In genomic region chr19:14416743-14417214, GRCh38 we compare ENCODE assay signal across 10 cellular contexts. TPM values are rescaled to one million over a fixed set of nuclear protein-coding genes. Genes with fewer than 3 reads are reported as not detected.
A peak's percentile ranks its signal among the peaks of the same experiment; 100 is the strongest.
DNase-seq lines count a peak whose midpoint lies in the region; ATAC-seq and TF ChIP-seq lines count a peak whose summit lies in the region.
"Had no signal": no experiment of that assay in that cellular context is flagged by ENCODE, and none has a peak within 500 bp of the region (broad histone marks: within the 10 kb centered on the region; RNA-seq: fewer than 3 reads in every experiment).

No MANE protein-coding gene starts in this region.

- no peak for TF ChIP-seq CTCF in progenitor cell of endocrine pancreas (IDR thresholded peaks at IDR 0.05; ENCODE audit: unreplicated experiment)

- peak overlapping the region; percentile 82 for H3K4me3 Mint-ChIP-seq in activated CD4-positive, alpha-beta T cell treated with anti-CD3 and anti-CD28 coated beads for 36 hours
- H3K4me3 Mint-ChIP-seq in central memory CD8-positive, alpha-beta T cell: peak overlapping the region; percentile 88
- peak overlapping the region; percentile 59 for H3K4me3 Mint-ChIP-seq in progenitor cell of endocrine pancreas (ENCODE audit: low read depth)

- DNase-seq in activated CD4-positive, alpha-beta T cell treated with anti-CD3 and anti-CD28 coated beads for 36 hours: no peak
- DNase-seq in activated CD4-positive, alpha-beta T cell treated with anti-CD3 and anti-CD28 coated beads for 48 hours: no peak
- DNase-seq in NCI-H69 (lab: John Stamatoyannopoulos, UW) (peak; percentile 14), progenitor cell of endocrine pancreas (ENCODE audit: low spot score, unreplicated experiment) (no peak), NCI-H2029 (lab: John Stamatoyannopoulos, UW) (no peak)
- DNase-seq in central memory CD8-positive, alpha-beta T cell (ENCODE audit: low spot score in 2 of 2): no peak
- no peak for DNase-seq in stimulated activated CD4-positive, alpha-beta T cell treated with anti-CD3 and anti-CD28 coated beads, Interleukin-1b, Interleukin-23, amount 100 ng/mL, for 48 hours
- DNase-seq: activated CD4-positive, alpha-beta T cell treated with anti-CD3 and anti-CD28 coated beads, Interleukin-2, amount 50 U/mL, for 4 hours had no signal

- CTCF ChIA-PET in activated CD4-positive, alpha-beta T cell treated with anti-CD3 and anti-CD28 coated beads for 36 hours (lab: Charles Lee): interaction anchor here (1.1 to 2.1 kb wide), 2 partner anchors 11 to 62 kb away, joined by 4 to 11 read pairs; no protein-coding TSS in a partner anchor

- H3K4me1 Mint-ChIP-seq in activated CD4-positive, alpha-beta T cell treated with anti-CD3 and anti-CD28 coated beads for 36 hours: peaks cover 46% of the 10 kb centered on the region
- peaks cover 60% of the 10 kb centered on the region for H3K4me1 Mint-ChIP-seq in central memory CD8-positive, alpha-beta T cell
- H3K4me1 Mint-ChIP-seq in progenitor cell of endocrine pancreas (ENCODE audit: low read depth): peaks cover 12% of the 10 kb centered on the region

- H3K9me3 Mint-ChIP-seq in activated CD4-positive, alpha-beta T cell treated with anti-CD3 and anti-CD28 coated beads for 36 hours (ENCODE audit: low read depth): no peaks in the 10 kb centered on the region
- no peaks in the 10 kb centered on the region for H3K9me3 Mint-ChIP-seq in central memory CD8-positive, alpha-beta T cell
- no peaks in the 10 kb centered on the region for H3K9me3 Mint-ChIP-seq in progenitor cell of endocrine pancreas (ENCODE audit: low read depth)

- peak overlapping the region; percentile 90 for H3K27ac Mint-ChIP-seq in activated CD4-positive, alpha-beta T cell treated with anti-CD3 and anti-CD28 coated beads for 36 hours
- peak overlapping the region; percentile 98 for H3K27ac Mint-ChIP-seq in central memory CD8-positive, alpha-beta T cell (ENCODE audit: low read depth)
- peak overlapping the region; percentile 63 for H3K27ac Mint-ChIP-seq in progenitor cell of endocrine pancreas

- peaks cover 57% of the 10 kb centered on the region for H3K36me3 Mint-ChIP-seq in activated CD4-positive, alpha-beta T cell treated with anti-CD3 and anti-CD28 coated beads for 36 hours (ENCODE audit: low read depth)
- H3K36me3 Mint-ChIP-seq in central memory CD8-positive, alpha-beta T cell (ENCODE audit: insufficient read depth): peaks cover 63% of the 10 kb centered on the region
- H3K36me3 Mint-ChIP-seq in progenitor cell of endocrine pancreas (ENCODE audit: insufficient read depth): peaks cover 5% of the 10 kb centered on the region

- POLR2A ChIA-PET in activated CD4-positive, alpha-beta T cell treated with anti-CD3 and anti-CD28 coated beads for 36 hours (lab: Charles Lee): interaction anchor here (0.6 to 2.6 kb wide), 7 partner anchors 9 to 280 kb away, joined by 3 to 11 read pairs (median 4); partner anchors contain the start of gene ASF1B

- ATAC-seq in activated CD4-positive, alpha-beta T cell treated with anti-CD3 and anti-CD28 coated beads for 36 hours: no peak
- ATAC-seq in central memory CD8-positive, alpha-beta T cell (replicated peaks; ENCODE audit: extremely low read depth, poor library complexity, severe bottlenecking): no peak
- ATAC-seq in GM21723 (IDR thresholded peaks at IDR 0.05; ENCODE audit: unreplicated experiment): no peak

- intact Hi-C loops in activated CD4-positive, alpha-beta T cell treated with anti-CD3 and anti-CD28 coated beads for 36 hours (cut with DNase I, micrococcal nuclease): loop anchor here in 1 of 2 experiments (10.0 kb wide), 2 partner anchors 58 to 212 kb away; partner anchors contain the start of genes ADGRL1 and PTGER1

- no peaks in the 10 kb centered on the region for H3K27me3 Mint-ChIP-seq in activated CD4-positive, alpha-beta T cell treated with anti-CD3 and anti-CD28 coated beads for 36 hours
- no peaks in the 10 kb centered on the region for H3K27me3 Mint-ChIP-seq in central memory CD8-positive, alpha-beta T cell
- no peaks in the 10 kb centered on the region for H3K27me3 Mint-ChIP-seq in progenitor cell of endocrine pancreas

RNA-seq across cellular contexts. Expression of gene DDX39A, which starts 2.4 kb away (rescaled TPM):
- 100 to 1,000 TPM; 168 to 185 TPM for total RNA-seq in activated CD4-positive, alpha-beta T cell treated with anti-CD3 and anti-CD28 coated beads for 36 hours
- 66.9 and 74.2 TPM in 2 replicates for total RNA-seq in progenitor cell of endocrine pancreas

RNA-seq across cellular contexts. Expression of gene PKN1, which starts 16.3 kb away (rescaled TPM):
- 100 to 1,000 TPM; 173 to 176 TPM for total RNA-seq in activated CD4-positive, alpha-beta T cell treated with anti-CD3 and anti-CD28 coated beads for 36 hours
- 106 TPM in 2 replicates for total RNA-seq in progenitor cell of endocrine pancreas

RNA-seq across cellular contexts. Expression of gene ADGRE5, which starts 35.5 kb away (rescaled TPM):
- 100 to 1,000 TPM; 207 to 232 TPM for total RNA-seq in activated CD4-positive, alpha-beta T cell treated with anti-CD3 and anti-CD28 coated beads for 36 hours
- 0.96 and 1.0 TPM in 2 replicates for total RNA-seq in progenitor cell of endocrine pancreas

RNA-seq across cellular contexts. Expression of gene PTGER1, which starts 58.4 kb away (rescaled TPM):
- under 1 TPM; 0.16 to 0.25 TPM for total RNA-seq in activated CD4-positive, alpha-beta T cell treated with anti-CD3 and anti-CD28 coated beads for 36 hours
- total RNA-seq in progenitor cell of endocrine pancreas: 0.34 and 0.84 TPM in 2 replicates
- total RNA-seq: skeletal muscle tissue had no signal

Comparison
In these comparisons a context has a peak if more than half of its experiments do, and no peak if none do; other contexts are left out.
1. RNA of gene ADGRE5, which starts 35.5 kb away (total RNA-seq): 207 to 232 TPM in activated CD4-positive, alpha-beta T cell treated with anti-CD3 and anti-CD28 coated beads for 36 hours; 0.96 to 1.0 TPM in progenitor cell of endocrine pancreas; every median in the first group is over 100 times any median in the second.
2. Peak in every context shown above with its lines, with median percentiles within 50 percentile points of each other: H3K27ac Mint-ChIP-seq and H3K4me3 Mint-ChIP-seq.